Comparison of ENCODE assay signal across 20 cellular contexts in genomic region chr17:19274893-19275292, GRCh38. TPM values are rescaled to one million over a fixed set of nuclear protein-coding genes. Genes with fewer than 3 reads are reported as not detected.
DNase-seq lines count a peak whose midpoint lies in the region; ATAC-seq, FAIRE-seq and TF ChIP-seq lines count a peak whose summit lies in the region.
"Had no signal": no experiment of that assay in that cellular context is flagged by ENCODE, and none has a peak within 500 bp of the region (broad histone marks: within the 10 kb centered on the region; RNA-seq: fewer than 3 reads in every experiment).

No MANE protein-coding gene starts in this region.

- H3K4me2 ChIP-seq in trophoblast cell (ENCODE audit: low read length) (no peak overlapping the region), neural progenitor cell (no peak overlapping the region)

- H3K27ac ChIP-seq in trophoblast cell (ENCODE audit: low read depth, low read length) (no peak overlapping the region), neural progenitor cell (no peak overlapping the region)

- peaks cover 5% of the 10 kb centered on the region for H3K9me3 ChIP-seq in trophoblast cell (ENCODE audit: insufficient read depth, low read depth, low read length)
- no peaks in the 10 kb centered on the region for H3K9me3 ChIP-seq in neural progenitor cell (ENCODE audit: low read depth)

- no peak overlapping the region for H3K14ac ChIP-seq in trophoblast cell (ENCODE audit: low read length)

- H3K4me3 ChIP-seq in trophoblast cell (ENCODE audit: low read depth, low read length) = no peak overlapping the region
- H3K4me3 ChIP-seq in neural progenitor cell = no peak overlapping the region
- H3K4me3 ChIP-seq: skin epidermis had no signal

- no peak overlapping the region for H2AK5ac ChIP-seq in trophoblast cell (ENCODE audit: low read length)

- CTCF ChIA-PET in T-cell (lab: Charles Lee) = no interaction called here

- H3K4me1 Mint-ChIP-seq in natural killer cell treated with Interleukin-12 subunit alpha and Interleukin-12 subunit beta and Interleukin-15 and Interleukin-18, amount 100 ng/mL, for 72 hours (ENCODE audit: low read depth in 2 of 2) = peaks cover 2 to 18% of the 10 kb centered on the region in 2 donors
- H3K4me1 Mint-ChIP-seq in natural killer cell (no peaks in the 10 kb centered on the region), chondrocyte (ENCODE audit: low read depth) (peaks cover 49% of the 10 kb centered on the region), neural progenitor cell (peaks cover 28% of the 10 kb centered on the region), T-cell (peaks cover 0 to 6% (median 0%) of the 10 kb centered on the region in 3 donors)
- H3K4me1 Mint-ChIP-seq: activated naive CD8-positive, alpha-beta T cell treated with anti-CD3 and anti-CD28 coated beads, Interleukin-2, amount 10 ng/mL, durations not matched to agents 7 days and 5 days had no signal

- H3K79me2 ChIP-seq in trophoblast cell (ENCODE audit: control insufficient read depth, insufficient read depth, low read length, poor library complexity) (no peaks in the 10 kb centered on the region), neural progenitor cell (ENCODE audit: low read depth) (peaks cover 55% of the 10 kb centered on the region)

- no peaks in the 10 kb centered on the region for H3F3A ChIP-seq in neural progenitor cell (ENCODE audit: low read depth)

- H4K91ac ChIP-seq in trophoblast cell (ENCODE audit: low read depth, low read length) = no peak overlapping the region

- no peak for TF ChIP-seq CTCF in natural killer cell (IDR thresholded peaks at IDR 0.05)
- TF ChIP-seq CTCF in chondrocyte (IDR thresholded peaks at IDR 0.05) = no peak
- TF ChIP-seq CTCF in neural progenitor cell (IDR thresholded peaks at IDR 0.05) = no peak

- peaks cover 33% of the 10 kb centered on the region for H4K20me1 ChIP-seq in neural progenitor cell (ENCODE audit: low read depth)

- H4K12ac ChIP-seq in trophoblast cell (ENCODE audit: low read depth, low read length) = no peak overlapping the region

- H3K27me3 Mint-ChIP-seq in natural killer cell treated with Interleukin-12 subunit alpha and Interleukin-12 subunit beta and Interleukin-15 and Interleukin-18, amount 100 ng/mL, for 72 hours = peaks cover 0 to 10% of the 10 kb centered on the region in 2 donors
- peaks cover 4 to 8% of the 10 kb centered on the region in 2 donors for H3K27me3 Mint-ChIP-seq in natural killer cell (ENCODE audit: low read depth in 2 of 2)
- no peaks in the 10 kb centered on the region for H3K27me3 Mint-ChIP-seq in chondrocyte (ENCODE audit: low read depth)
- H3K27me3 Mint-ChIP-seq in neural progenitor cell (ENCODE audit: insufficient read depth, low read depth) = peaks cover 2% of the 10 kb centered on the region
- no peaks in the 10 kb centered on the region for H3K27me3 Mint-ChIP-seq in T-cell
- H3K27me3 Mint-ChIP-seq: memory B cell had no signal

- no peak overlapping the region for H2AFZ ChIP-seq in trophoblast cell (ENCODE audit: insufficient read depth, low read length, poor library complexity)
- H2AFZ ChIP-seq in neural progenitor cell (replicated peaks) = no peak overlapping the region

- H2BK120ac ChIP-seq in trophoblast cell (ENCODE audit: insufficient read depth, low read length, poor library complexity) = no peak overlapping the region

- H3K27me3 ChIP-seq in trophoblast cell (ENCODE audit: insufficient read depth, low read length) (no peaks in the 10 kb centered on the region), neural progenitor cell (no peaks in the 10 kb centered on the region)

- H3K4me1 ChIP-seq in trophoblast cell (ENCODE audit: control insufficient read depth in 1 of 2, insufficient read depth in 2 of 2, low read length in 2 of 2) (peaks cover 0 to 6% of the 10 kb centered on the region in 2 experiments), neural progenitor cell (peaks cover 16% of the 10 kb centered on the region)

- no peaks in the 10 kb centered on the region for H3K36me3 Mint-ChIP-seq in natural killer cell treated with Interleukin-12 subunit alpha and Interleukin-12 subunit beta and Interleukin-15 and Interleukin-18, amount 100 ng/mL, for 72 hours
- no peaks in the 10 kb centered on the region for H3K36me3 Mint-ChIP-seq in natural killer cell
- H3K36me3 Mint-ChIP-seq in chondrocyte (ENCODE audit: low read depth) = peaks cover 4% of the 10 kb centered on the region
- peaks cover 28% of the 10 kb centered on the region for H3K36me3 Mint-ChIP-seq in neural progenitor cell
- peaks cover 4% of the 10 kb centered on the region for H3K36me3 Mint-ChIP-seq in T-cell
- H3K36me3 Mint-ChIP-seq: activated naive CD8-positive, alpha-beta T cell treated with anti-CD3 and anti-CD28 coated beads, Interleukin-2, amount 10 ng/mL, durations not matched to agents 7 days and 5 days had no signal

- ATAC-seq in natural killer cell treated with Interleukin-12 subunit alpha and Interleukin-12 subunit beta and Interleukin-15 and Interleukin-18, amount 100 ng/mL, for 72 hours = peak; percentile 18 to 52
- ATAC-seq in natural killer cell = no peak
- no peak for ATAC-seq in T-cell (replicated peaks in 1 of 4)

- H2BK5ac ChIP-seq in trophoblast cell (ENCODE audit: low read depth, low read length, poor library complexity) = no peak overlapping the region

- peak overlapping the region in 1 of 2 donors; percentile 53 for H3K27ac Mint-ChIP-seq in natural killer cell treated with Interleukin-12 subunit alpha and Interleukin-12 subunit beta and Interleukin-15 and Interleukin-18, amount 100 ng/mL, for 72 hours
- H3K27ac Mint-ChIP-seq in natural killer cell (no peak overlapping the region), chondrocyte (ENCODE audit: unreplicated experiment) (peak overlapping the region; percentile 47), neural progenitor cell (no peak overlapping the region), T-cell (no peak overlapping the region)
- H3K27ac Mint-ChIP-seq: activated CD4-positive, alpha-beta T cell treated with anti-CD3 and anti-CD28 coated beads, Interleukin-2, amount 10 ng/mL, durations not matched to agents 24 days and 14 days; activated naive CD8-positive, alpha-beta T cell treated with anti-CD3 and anti-CD28 coated beads, Interleukin-2, amount 10 ng/mL, durations not matched to agents 7 days and 5 days; memory B cell; stimulated activated naive CD8-positive, alpha-beta T cell treated with anti-CD3 and anti-CD28 coated beads, Interleukin-15, Interleukin-2, amounts not matched to agents 100 ng/mL and 50 ng/mL, for 24 hours had no signal

- no peak overlapping the region for H2BK12ac ChIP-seq in trophoblast cell (ENCODE audit: low read length)

- DNase-seq in natural killer cell treated with Interleukin-12 subunit alpha and Interleukin-12 subunit beta and Interleukin-15 and Interleukin-18, amount 100 ng/mL, for 72 hours (ENCODE audit: low spot score) = no peak
- no peak for DNase-seq in natural killer cell
- no peak for DNase-seq in chondrocyte (ENCODE audit: low spot score)
- no peak for DNase-seq in trophoblast cell
- no peak for DNase-seq in NK-92 treated with Interleukin-12 subunit alpha and Interleukin-12 subunit beta, amount 100 ng/mL, for 24 hours (lab: John Stamatoyannopoulos, UW)
- no peak for DNase-seq in neural progenitor cell (ENCODE audit: low spot score)
- no peak for DNase-seq in T-cell
- DNase-seq in GM19239 (ENCODE audit: insufficient read length, low spot score) = no peak
- DNase-seq: activated CD4-positive, alpha-beta T cell treated with anti-CD3 and anti-CD28 coated beads, Interleukin-2, amount 10 ng/mL, durations not matched to agents 24 days and 14 days; activated naive CD8-positive, alpha-beta T cell treated with anti-CD3 and anti-CD28 coated beads, Interleukin-2, amount 10 ng/mL, durations not matched to agents 7 days and 5 days; NCI-H2171; NCI-H526 treated with DMSO at 0.1 percent for 48 hours; SHP77; stimulated activated CD4-positive, alpha-beta T cell treated with anti-CD3 and anti-CD28 coated beads, Interleukin-2, amount 100 ng/mL, for 48 hours had no signal

- peak overlapping the region; percentile 36 for H3K4me3 Mint-ChIP-seq in natural killer cell treated with Interleukin-12 subunit alpha and Interleukin-12 subunit beta and Interleukin-15 and Interleukin-18, amount 100 ng/mL, for 72 hours
- H3K4me3 Mint-ChIP-seq in natural killer cell = no peak overlapping the region
- H3K4me3 Mint-ChIP-seq in chondrocyte (ENCODE audit: unreplicated experiment) = no peak overlapping the region
- H3K4me3 Mint-ChIP-seq in neural progenitor cell = no peak overlapping the region
- no peak overlapping the region for H3K4me3 Mint-ChIP-seq in T-cell
- H3K4me3 Mint-ChIP-seq: activated CD4-positive, alpha-beta T cell treated with anti-CD3 and anti-CD28 coated beads, Interleukin-2, amount 10 ng/mL, durations not matched to agents 24 days and 14 days; activated naive CD8-positive, alpha-beta T cell treated with anti-CD3 and anti-CD28 coated beads, Interleukin-2, amount 10 ng/mL, durations not matched to agents 7 days and 5 days; memory B cell; stimulated activated naive CD8-positive, alpha-beta T cell treated with anti-CD3 and anti-CD28 coated beads, Interleukin-15, Interleukin-2, amounts not matched to agents 100 ng/mL and 50 ng/mL, for 24 hours had no signal

- H4K8ac ChIP-seq in trophoblast cell (ENCODE audit: low read depth, low read length) = no peak overlapping the region

- peaks cover 16 to 23% of the 10 kb centered on the region in 2 experiments for H3K36me3 ChIP-seq in trophoblast cell (ENCODE audit: control insufficient read depth in 1 of 2, insufficient read depth in 2 of 2, low read length in 2 of 2)
- no peaks in the 10 kb centered on the region for H3K36me3 ChIP-seq in neural progenitor cell

- no peak overlapping the region for H3K18ac ChIP-seq in trophoblast cell (ENCODE audit: low read length)

- no peak overlapping the region for H3K23ac ChIP-seq in trophoblast cell (ENCODE audit: low read length)

- H3K79me1 ChIP-seq in trophoblast cell (ENCODE audit: low read length) = no peaks in the 10 kb centered on the region

- no peaks in the 10 kb centered on the region for H3K9me3 Mint-ChIP-seq in natural killer cell treated with Interleukin-12 subunit alpha and Interleukin-12 subunit beta and Interleukin-15 and Interleukin-18, amount 100 ng/mL, for 72 hours
- H3K9me3 Mint-ChIP-seq in natural killer cell (no peaks in the 10 kb centered on the region), chondrocyte (ENCODE audit: low read depth) (no peaks in the 10 kb centered on the region), neural progenitor cell (no peaks in the 10 kb centered on the region), T-cell (no peaks in the 10 kb centered on the region)
- H3K9me3 Mint-ChIP-seq: activated CD4-positive, alpha-beta T cell treated with anti-CD3 and anti-CD28 coated beads, Interleukin-2, amount 10 ng/mL, durations not matched to agents 24 days and 14 days; activated naive CD8-positive, alpha-beta T cell treated with anti-CD3 and anti-CD28 coated beads, Interleukin-2, amount 10 ng/mL, durations not matched to agents 7 days and 5 days; memory B cell; stimulated activated naive CD8-positive, alpha-beta T cell treated with anti-CD3 and anti-CD28 coated beads, Interleukin-15, Interleukin-2, amounts not matched to agents 100 ng/mL and 50 ng/mL, for 24 hours had no signal

- intact Hi-C loops in natural killer cell (cut with micrococcal nuclease) = no loop called here

- no CpG with 5 or more reads among the region's 3 CpGs for WGBS in trophoblast cell (ENCODE audit: extremely low coverage, insufficient coverage, insufficient read length)

- no peak overlapping the region for H3K4ac ChIP-seq in trophoblast cell (ENCODE audit: low read depth, low read length)

- H3K9ac ChIP-seq in trophoblast cell (ENCODE audit: low read length) = peak overlapping the region; percentile 25
- H3K9ac ChIP-seq in neural progenitor cell = no peak overlapping the region

- POLR2A ChIA-PET in T-cell (lab: Charles Lee) = interaction anchor here in 1 of 2 donors (0.6 kb wide), 1 partner anchor 52 kb away, joined by 3 read pairs; no protein-coding TSS in a partner anchor

- no peak for FAIRE-seq in GM19239 (lab: Jason Lieb, UNC)
- FAIRE-seq: frontal cortex, GM18507, TTC549 had no signal

RNA-seq across cellular contexts. Expression of gene EPN2, which starts 37.7 kb away (rescaled TPM):
- 10 to 100 TPM in 1 of 2 donors, 1 to 10 TPM in 1; 1.5 to 20.3 TPM for total RNA-seq in natural killer cell treated with Interleukin-12 subunit alpha and Interleukin-12 subunit beta and Interleukin-15 and Interleukin-18, amount 100 ng/mL, for 72 hours
- total RNA-seq in natural killer cell (10 to 100 TPM in 1 of 3 donors, 1 to 10 TPM in 2; 2.0 to 13.8 (median 4.9) TPM), chondrocyte (29.0 to 39.7 TPM (median 37.8 TPM) in 3 replicates), neural progenitor cell (ENCODE audit: low replicate concordance) (30.5 and 36.2 TPM in 2 replicates), T-cell (1 to 10 TPM; 5.5 to 9.8 (median 8.4) TPM)
- polyA plus RNA-seq in trophoblast cell (2013) = 59.0 and 60.9 TPM in 2 replicates

Comparison
In these comparisons a context has a peak if more than half of its experiments do, and no peak if none do; other contexts are left out.
1. ATAC-seq: peak in natural killer cell treated with Interleukin-12 subunit alpha and Interleukin-12 subunit beta and Interleukin-15 and Interleukin-18, amount 100 ng/mL, for 72 hours (2 of 2); none in natural killer cell (0 of 3) and T-cell (0 of 4).